25 cellular contexts compared by ENCODE assay signal in genomic region chr9:125425901-125426515, GRCh38.
DNase-seq lines count a peak whose midpoint lies in the region; ATAC-seq, FAIRE-seq and TF ChIP-seq lines count a peak whose summit lies in the region.
"Had no signal": no experiment of that assay in that cellular context is flagged by ENCODE, and none has a peak within 500 bp of the region (broad histone marks: within the 10 kb centered on the region; RNA-seq: fewer than 3 reads in every experiment).

No MANE protein-coding gene starts in this region.

- 92 to 95% (median 95%) methylated on average over 5 to 14 of the region's 14 CpGs for WGBS in spleen, 5 donors

- ATAC-seq in left cardiac atrium (no peak), PC-3 (no peak), HG02938 (IDR thresholded peaks at IDR 0.05; ENCODE audit: unreplicated experiment) (no peak)
- ATAC-seq: activated T-cell treated with anti-CD3 and anti-CD28 coated beads, Interleukin-2, amount 50 U/mL, for 72 hours; effector memory CD8-positive, alpha-beta T cell; foreskin keratinocyte; WTC11 had no signal

- H3K4me2 ChIP-seq in PC-3 (ENCODE audit: low read length) = no peak overlapping the region
- no peak overlapping the region for H3K4me2 ChIP-seq in keratinocyte (ENCODE audit: control insufficient read depth, extremely low read depth, insufficient read depth, low read depth, low read length)
- H3K4me2 ChIP-seq: smooth muscle cell had no signal

- intact Hi-C loops in left cardiac atrium (cut with DNase I) = no loop called here
- intact Hi-C loops in PC-3 (cut with micrococcal nuclease) = no loop called here
- intact Hi-C loops in uterus (cut with DNase I; ENCODE audit: low total_unique reads) = no loop called here
- intact Hi-C loops in colonic mucosa (cut with DNase I) = no loop called here
- intact Hi-C loops in spleen (cut with DNase I; ENCODE audit: low total_unique reads) = no loop called here

- H3K9me3 ChIP-seq in right atrium auricular region (no peaks in the 10 kb centered on the region), PC-3 (ENCODE audit: low read length) (no peaks in the 10 kb centered on the region), keratinocyte (ENCODE audit: control insufficient read depth, low read depth, low read length) (no peaks in the 10 kb centered on the region), uterus (no peaks in the 10 kb centered on the region), colonic mucosa (no peaks in the 10 kb centered on the region), spleen (no peaks in the 10 kb centered on the region)
- H3K9me3 ChIP-seq: tibial nerve had no signal

- H3K79me2 ChIP-seq in PC-3 (ENCODE audit: low read length) (no peaks in the 10 kb centered on the region), keratinocyte (ENCODE audit: control insufficient read depth, insufficient read depth, low read length) (no peaks in the 10 kb centered on the region)

- FAIRE-seq in keratinocyte (lab: Jason Lieb, UNC) = no peak
- FAIRE-seq: A204.1, colon, D721Med had no signal

- H3K4me3 ChIP-seq in right atrium auricular region = no peak overlapping the region
- no peak overlapping the region for H3K4me3 ChIP-seq in PC-3 (ENCODE audit: low read length)
- H3K4me3 ChIP-seq in keratinocyte (ENCODE audit: control insufficient read depth in 2 of 3, extremely low read depth in 1 of 3, insufficient read depth in 2 of 3, low read depth in 1 of 3, low read length in 3 of 3) = no peak overlapping the region
- H3K4me3 ChIP-seq in uterus = no peak overlapping the region
- no peak overlapping the region for H3K4me3 ChIP-seq in colonic mucosa
- H3K4me3 ChIP-seq in spleen = no peak overlapping the region
- H3K4me3 ChIP-seq: smooth muscle cell, tibial nerve had no signal

- H3K9me1 ChIP-seq in keratinocyte (ENCODE audit: control insufficient read depth, extremely low read depth, insufficient read depth, low read length) = no peaks in the 10 kb centered on the region

- H3K4me1 ChIP-seq in right atrium auricular region (no peaks in the 10 kb centered on the region), PC-3 (ENCODE audit: insufficient read depth, low read length) (no peaks in the 10 kb centered on the region), keratinocyte (ENCODE audit: control insufficient read depth, extremely low read depth, insufficient read depth, low read length) (no peaks in the 10 kb centered on the region), uterus (no peaks in the 10 kb centered on the region), colonic mucosa (no peaks in the 10 kb centered on the region), spleen (no peaks in the 10 kb centered on the region)
- H3K4me1 ChIP-seq: foreskin keratinocyte had no signal

- DNase-seq in left cardiac atrium = peak; percentile 14
- no peak for DNase-seq in right atrium auricular region (ENCODE audit: low spot score)
- no peak for DNase-seq in PC-3
- no peak for DNase-seq in keratinocyte (ENCODE audit: low read depth, low spot score)
- no peak for DNase-seq in uterus
- no peak for DNase-seq in colonic mucosa
- DNase-seq in spleen = no peak
- DNase-seq: activated naive CD4-positive, alpha-beta T cell treated with anti-CD3 and anti-CD28 coated beads for 36 hours; activated T-cell treated with anti-CD3 and anti-CD28 coated beads, Interleukin-2, amount 50 U/mL, for 72 hours; AML-193; CD4-positive, alpha-beta T cell; effector memory CD8-positive, alpha-beta T cell; foreskin keratinocyte; NCI-H1417 treated with DMSO at 0.1 percent for 48 hours; NCI-H2081 treated with DMSO at 0.1 percent for 48 hours; NCI-H226; NCI-H69; T-helper 9 cell had no signal

- no peaks in the 10 kb centered on the region for H3K36me3 ChIP-seq in right atrium auricular region
- no peaks in the 10 kb centered on the region for H3K36me3 ChIP-seq in PC-3 (ENCODE audit: low read depth, low read length)
- no peaks in the 10 kb centered on the region for H3K36me3 ChIP-seq in keratinocyte (ENCODE audit: control insufficient read depth in 2 of 2, extremely low read depth in 1 of 2, insufficient read depth in 2 of 2, low read length in 2 of 2)
- H3K36me3 ChIP-seq in uterus = no peaks in the 10 kb centered on the region
- H3K36me3 ChIP-seq in colonic mucosa = no peaks in the 10 kb centered on the region
- H3K36me3 ChIP-seq in spleen = no peaks in the 10 kb centered on the region
- H3K36me3 ChIP-seq: tibial nerve had no signal

- no TSS peak for BruUV-seq in PC-3 (replicated peaks; lab: Mats Ljungman, UMichigan)

- CTCF ChIA-PET in PC-3 (lab: Charles Lee) = no interaction called here

- POLR2A ChIA-PET in PC-3 (lab: Charles Lee; ENCODE audit: unreplicated experiment) = no interaction called here

- TF ChIP-seq POLR2A in uterus (IDR thresholded peaks at IDR 0.05) (no peak), spleen (IDR thresholded peaks at IDR 0.05) (no peak)

- H3F3A ChIP-seq in PC-3 (ENCODE audit: low read length, unreplicated experiment) = no peaks in the 10 kb centered on the region

- no peaks in the 10 kb centered on the region for H4K20me1 ChIP-seq in PC-3 (ENCODE audit: low read length)
- H4K20me1 ChIP-seq in keratinocyte (ENCODE audit: control insufficient read depth, extremely low read depth, insufficient read depth, low read length) = no peaks in the 10 kb centered on the region

- H2AFZ ChIP-seq in PC-3 (ENCODE audit: low read length) (peak overlapping the region; percentile 78), keratinocyte (ENCODE audit: control insufficient read depth, low read length) (peak overlapping the region; percentile 58)

- H3K27me3 ChIP-seq in right atrium auricular region = no peaks in the 10 kb centered on the region
- no peaks in the 10 kb centered on the region for H3K27me3 ChIP-seq in PC-3 (ENCODE audit: low read length)
- no peaks in the 10 kb centered on the region for H3K27me3 ChIP-seq in keratinocyte (ENCODE audit: control insufficient read depth, extremely low read depth, insufficient read depth, low read length)
- no peaks in the 10 kb centered on the region for H3K27me3 ChIP-seq in uterus
- no peaks in the 10 kb centered on the region for H3K27me3 ChIP-seq in colonic mucosa
- no peaks in the 10 kb centered on the region for H3K27me3 ChIP-seq in spleen (replicated peaks in 1 of 7)
- H3K27me3 ChIP-seq: foreskin keratinocyte, tibial nerve had no signal

- H3K27ac ChIP-seq in right atrium auricular region = no peak overlapping the region
- H3K27ac ChIP-seq in PC-3 (ENCODE audit: low read length) = no peak overlapping the region
- H3K27ac ChIP-seq in keratinocyte (ENCODE audit: control insufficient read depth, insufficient read depth, low read length) = no peak overlapping the region
- peak overlapping the region; percentile 70 to 75 for H3K27ac ChIP-seq in uterus
- no peak overlapping the region for H3K27ac ChIP-seq in colonic mucosa
- H3K27ac ChIP-seq in spleen = no peak overlapping the region
- H3K27ac ChIP-seq: foreskin keratinocyte, tibial nerve had no signal

- no peaks in the 10 kb centered on the region for H3K9me2 ChIP-seq in PC-3 (replicated peaks; ENCODE audit: low read length)

- H3K9ac ChIP-seq in PC-3 (ENCODE audit: low read length) (no peak overlapping the region), keratinocyte (ENCODE audit: control insufficient read depth, extremely low read depth, insufficient read depth, low read length) (no peak overlapping the region), colonic mucosa (ENCODE audit: low read depth in 2 of 2, low read length in 2 of 2) (no peak overlapping the region)

- TF ChIP-seq CTCF in right atrium auricular region (IDR thresholded peaks at IDR 0.05) (no peak), PC-3 (conservative IDR thresholded peaks at IDR 0.05; ENCODE audit: low read depth, low read length) (no peak), keratinocyte (optimal IDR thresholded peaks at IDR 0.05 in 1 of 3, IDR thresholded peaks at IDR 0.05 in 1 of 3, conservative IDR thresholded peaks at IDR 0.05 in 1 of 3; ENCODE audit: extremely low read depth in 1 of 3, insufficient read depth in 2 of 3, low read length in 3 of 3) (no peak), uterus (IDR thresholded peaks at IDR 0.05) (no peak), colonic mucosa (IDR thresholded peaks at IDR 0.05) (no peak), spleen (IDR thresholded peaks at IDR 0.05 in 8 of 11, conservative IDR thresholded peaks at IDR 0.05 in 3 of 11) (no peak)

- dilution Hi-C loops in keratinocyte (cut with MboI; ENCODE audit: extremely low pct_ligation_motif_present, low sequenced_read_pairs) = no loop called here

Comparison
In these comparisons a context has a peak if more than half of its experiments do, and no peak if none do; other contexts are left out.
1. H3K27ac ChIP-seq: peak in uterus (2 of 2); none in right atrium auricular region (0 of 2), PC-3 (single experiment), keratinocyte (single experiment), colonic mucosa (single experiment) and spleen (0 of 8).